8 cellular contexts compared by ENCODE assay signal in genomic region chr19:51693246-51693645, GRCh38. TPM values are rescaled to one million over a fixed set of nuclear protein-coding genes. Genes with fewer than 3 reads are reported as not detected.
DNase-seq lines count a peak whose midpoint lies in the region; TF ChIP-seq lines count a peak whose summit lies in the region.
"Had no signal": no experiment of that assay in that cellular context is flagged by ENCODE, and none has a peak within 500 bp of the region (broad histone marks: within the 10 kb centered on the region; RNA-seq: fewer than 3 reads in every experiment).

A gene with protein sequence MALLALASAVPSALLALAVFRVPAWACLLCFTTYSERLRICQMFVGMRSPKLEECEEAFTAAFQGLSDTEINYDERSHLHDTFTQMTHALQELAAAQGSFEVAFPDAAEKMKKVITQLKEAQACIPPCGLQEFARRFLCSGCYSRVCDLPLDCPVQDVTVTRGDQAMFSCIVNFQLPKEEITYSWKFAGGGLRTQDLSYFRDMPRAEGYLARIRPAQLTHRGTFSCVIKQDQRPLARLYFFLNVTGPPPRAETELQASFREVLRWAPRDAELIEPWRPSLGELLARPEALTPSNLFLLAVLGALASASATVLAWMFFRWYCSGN (plus strand): TSS chr19:51693330. CDS start chr19:51693527, 197 bp downstream.

- no peaks in the 10 kb centered on the region for H3K9me3 ChIP-seq in endocrine pancreas (ENCODE audit: control insufficient read depth, low read length)
- H3K9me3 ChIP-seq in transverse colon = no peaks in the 10 kb centered on the region

- WGBS in transverse colon (ENCODE audit: low coverage in 1 of 2), 2 donors = 78% methylated on average over 8 of the region's 8 CpGs; no CpG with 5 or more reads in 1 of the 2 donors

- H3K9ac ChIP-seq in endocrine pancreas (ENCODE audit: control insufficient read depth, insufficient read depth, low read length) = peak within 1 kb of the TSS; percentile 54

- H3K27me3 ChIP-seq in endocrine pancreas (ENCODE audit: control insufficient read depth, insufficient read depth, low read length) = no peaks in the 10 kb centered on the region
- H3K27me3 ChIP-seq in transverse colon = peaks cover 24% of the 10 kb centered on the region

- intact Hi-C loops in transverse colon (cut with DNase I; ENCODE audit: low total_unique reads) = loop anchor here (10.0 kb wide), 2 partner anchors 318 to 572 kb away; partner anchors contain the start of genes NKG7 and ZNF766

- no peak for TF ChIP-seq CTCF in transverse colon (IDR thresholded peaks at IDR 0.05)

- no peak for TF ChIP-seq POLR2A in transverse colon (IDR thresholded peaks at IDR 0.05)

- peak within 1 kb of the TSS in 3 of 4 donors; percentile 92 to 98 (median 97) for H3K27ac ChIP-seq in transverse colon

- H3K4me3 ChIP-seq in endocrine pancreas (ENCODE audit: control insufficient read depth, insufficient read depth, low read length) (no peak within 1 kb of the TSS), transverse colon (peak within 1 kb of the TSS in 3 of 4 donors; percentile 73 to 77 (median 77))

- in situ Hi-C loops in transverse colon (cut with MboI; ENCODE audit: low pct_ligation_motif_present in 1 of 4, low pct_unique_long_range_greater_than_20kb in 1 of 4, low sequenced_read_pairs in 3 of 4) = no loop called here

- TF ChIP-seq EP300 in transverse colon (IDR thresholded peaks at IDR 0.05; ENCODE audit: low read depth) = no peak

- H3K36me3 ChIP-seq in endocrine pancreas (ENCODE audit: control insufficient read depth, insufficient read depth, low read length) (peaks cover 5% of the 10 kb centered on the region), transverse colon (no peaks in the 10 kb centered on the region)

- DNase-seq in RPMI7951 (ENCODE audit: low read depth) (no peak), mucosa of gallbladder (ENCODE audit: low spot score) (no peak), transverse colon (no peak), NCI-H446 treated with DMSO at 0.1 percent for 48 hours (lab: John Stamatoyannopoulos, UW) (no peak), NCI-H82 treated with DMSO at 0.1 percent for 48 hours (lab: John Stamatoyannopoulos, UW; ENCODE audit: unreplicated experiment) (no peak), NCI-H1092 (lab: John Stamatoyannopoulos, UW) (no peak)
- DNase-seq: hippocampal formation had no signal

- H3K4me1 ChIP-seq in endocrine pancreas (ENCODE audit: control insufficient read depth, insufficient read depth, low read length) = no peaks in the 10 kb centered on the region
- peaks cover 0 to 36% (median 11%) of the 10 kb centered on the region in 4 donors for H3K4me1 ChIP-seq in transverse colon

RNA-seq across cellular contexts. Expression of the gene that starts here (rescaled TPM):
- 13.6 and 15.4 TPM in 2 replicates for total RNA-seq in RPMI7951 (2014; rRNA removed; shearing (Covaris generic))
- total RNA-seq in mucosa of gallbladder = 29.3 TPM
- 10 to 100 TPM in 2 of 4 donors, 1 to 10 TPM in 2; 2.3 to 25.1 (median 12.4) TPM for total RNA-seq in transverse colon
